Comparison of ENCODE assay signal across 17 cellular contexts in genomic region chr11:65392186-65392829, GRCh38. TPM values are rescaled to one million over a fixed set of nuclear protein-coding genes. Genes with fewer than 3 reads are reported as not detected.
DNase-seq lines count a peak whose midpoint lies in the region; ATAC-seq, FAIRE-seq and TF ChIP-seq lines count a peak whose summit lies in the region.
"Had no signal": no experiment of that assay in that cellular context is flagged by ENCODE, and none has a peak within 500 bp of the region (broad histone marks: within the 10 kb centered on the region; RNA-seq: fewer than 3 reads in every experiment).

No MANE protein-coding gene starts in this region.

- H3K27ac ChIP-seq in CD4-positive, alpha-beta T cell (ENCODE audit: low read depth, low read length): no peak overlapping the region
- H3K27ac ChIP-seq in K562 (ENCODE audit: extremely low read depth, low read depth, low read length): no peak overlapping the region
- H3K27ac ChIP-seq in gastrocnemius medialis: peak overlapping the region; percentile 38 to 100 (median 82)
- H3K27ac ChIP-seq: neural progenitor cell had no signal

- no peak overlapping the region for H3K4me3 Mint-ChIP-seq in activated T-cell treated with anti-CD3 and anti-CD28 coated beads, Interleukin-2, amount 50 U/mL, for 24 hours
- no peak overlapping the region for H3K4me3 Mint-ChIP-seq in activated T-cell treated with anti-CD3 and anti-CD28 coated beads, Interleukin-2, amount 50 U/mL, for 72 hours
- no peak overlapping the region for H3K4me3 Mint-ChIP-seq in CD4-positive, alpha-beta T cell
- H3K4me3 Mint-ChIP-seq in activated CD8-positive, alpha-beta memory T cell treated with anti-CD3 and anti-CD28 coated beads, Interleukin-2, amount 10 ng/mL, durations not matched to agents 7 days and 5 days: no peak overlapping the region
- H3K4me3 Mint-ChIP-seq: activated naive CD8-positive, alpha-beta T cell treated with anti-CD3 and anti-CD28 coated beads, Interleukin-2, amount 50 U/mL, for 24 hours; neural progenitor cell had no signal

- no peak for ATAC-seq in activated T-cell treated with anti-CD3 and anti-CD28 coated beads, Interleukin-2, amount 50 U/mL, for 72 hours (replicated peaks in 1 of 2)
- ATAC-seq in CD4-positive, alpha-beta T cell (ENCODE audit: poor library complexity): no peak
- ATAC-seq in K562 (no peak), gastrocnemius medialis (no peak)
- ATAC-seq in activated CD8-positive, alpha-beta memory T cell treated with anti-CD3 and anti-CD28 coated beads, Interleukin-2, amount 10 ng/mL, durations not matched to agents 7 days and 5 days: no peak
- ATAC-seq: activated naive CD8-positive, alpha-beta T cell treated with anti-CD3 and anti-CD28 coated beads, Interleukin-2, amount 50 U/mL, for 24 hours; mucosa of descending colon had no signal

- no peaks in the 10 kb centered on the region for H3K9me3 Mint-ChIP-seq in activated T-cell treated with anti-CD3 and anti-CD28 coated beads, Interleukin-2, amount 50 U/mL, for 24 hours
- no peaks in the 10 kb centered on the region for H3K9me3 Mint-ChIP-seq in activated T-cell treated with anti-CD3 and anti-CD28 coated beads, Interleukin-2, amount 50 U/mL, for 72 hours
- no peaks in the 10 kb centered on the region for H3K9me3 Mint-ChIP-seq in CD4-positive, alpha-beta T cell
- H3K9me3 Mint-ChIP-seq in activated CD8-positive, alpha-beta memory T cell treated with anti-CD3 and anti-CD28 coated beads, Interleukin-2, amount 10 ng/mL, durations not matched to agents 7 days and 5 days (ENCODE audit: low read depth): no peaks in the 10 kb centered on the region
- H3K9me3 Mint-ChIP-seq: activated naive CD8-positive, alpha-beta T cell treated with anti-CD3 and anti-CD28 coated beads, Interleukin-2, amount 50 U/mL, for 24 hours; neural progenitor cell had no signal

- no peak overlapping the region for H3K4me2 ChIP-seq in K562 (ENCODE audit: insufficient read depth, low read length)
- H3K4me2 ChIP-seq: neural progenitor cell had no signal

- H3K9ac ChIP-seq in K562 (ENCODE audit: insufficient read depth in 1 of 2, low read depth in 2 of 2, low read length in 2 of 2): peak overlapping the region in 1 of 2 experiments; percentile 81; a peak in 2 of 4 replicates
- H3K9ac ChIP-seq: neural progenitor cell had no signal

- CTCF ChIA-PET in CD4-positive, alpha-beta T cell (lab: Charles Lee): interaction anchor here (1.4 kb wide), 1 partner anchor 202 kb away, joined by 3 read pairs; no protein-coding TSS in a partner anchor
- CTCF ChIA-PET in K562 (lab: Yijun Ruan, JAX; ENCODE audit: low intra/inter-chr PET ratio): no interaction called here
- CTCF ChIA-PET in activated CD8-positive, alpha-beta memory T cell treated with anti-CD3 and anti-CD28 coated beads, Interleukin-2, amount 10 ng/mL, durations not matched to agents 7 days and 5 days (lab: Charles Lee): interaction anchor here (1.2 kb wide), 1 partner anchor 187 kb away, joined by 3 read pairs; no protein-coding TSS in a partner anchor

- no peaks in the 10 kb centered on the region for H3K27me3 Mint-ChIP-seq in activated T-cell treated with anti-CD3 and anti-CD28 coated beads, Interleukin-2, amount 50 U/mL, for 24 hours
- H3K27me3 Mint-ChIP-seq in activated T-cell treated with anti-CD3 and anti-CD28 coated beads, Interleukin-2, amount 50 U/mL, for 72 hours (ENCODE audit: low read depth): no peaks in the 10 kb centered on the region
- H3K27me3 Mint-ChIP-seq in CD4-positive, alpha-beta T cell: no peaks in the 10 kb centered on the region
- no peaks in the 10 kb centered on the region for H3K27me3 Mint-ChIP-seq in activated CD8-positive, alpha-beta memory T cell treated with anti-CD3 and anti-CD28 coated beads, Interleukin-2, amount 10 ng/mL, durations not matched to agents 7 days and 5 days
- H3K27me3 Mint-ChIP-seq: activated naive CD8-positive, alpha-beta T cell treated with anti-CD3 and anti-CD28 coated beads, Interleukin-2, amount 50 U/mL, for 24 hours had no signal

- in situ Hi-C loops in K562 (cut with MboI): no loop called here
- in situ Hi-C loops in gastrocnemius medialis (cut with MboI; ENCODE audit: low sequenced_read_pairs in 4 of 4): no loop called here

- H3K9me1 ChIP-seq in K562 (ENCODE audit: control insufficient read depth, insufficient read depth, low read length): no peaks in the 10 kb centered on the region

- TF ChIP-seq EP300 in K562 (IDR thresholded peaks at IDR 0.05; ENCODE audit: low read length): no peak

- H3K4me1 Mint-ChIP-seq in activated T-cell treated with anti-CD3 and anti-CD28 coated beads, Interleukin-2, amount 50 U/mL, for 24 hours (ENCODE audit: low read depth): peaks cover 39% of the 10 kb centered on the region
- H3K4me1 Mint-ChIP-seq in activated T-cell treated with anti-CD3 and anti-CD28 coated beads, Interleukin-2, amount 50 U/mL, for 72 hours (ENCODE audit: low read depth): peaks cover 26% of the 10 kb centered on the region
- peaks cover 27% of the 10 kb centered on the region for H3K4me1 Mint-ChIP-seq in CD4-positive, alpha-beta T cell (ENCODE audit: low read depth)
- peaks cover 30% of the 10 kb centered on the region for H3K4me1 Mint-ChIP-seq in activated CD8-positive, alpha-beta memory T cell treated with anti-CD3 and anti-CD28 coated beads, Interleukin-2, amount 10 ng/mL, durations not matched to agents 7 days and 5 days

- peak overlapping the region; percentile 23 for H3K27ac Mint-ChIP-seq in activated T-cell treated with anti-CD3 and anti-CD28 coated beads, Interleukin-2, amount 50 U/mL, for 24 hours
- H3K27ac Mint-ChIP-seq in activated T-cell treated with anti-CD3 and anti-CD28 coated beads, Interleukin-2, amount 50 U/mL, for 72 hours: no peak overlapping the region
- H3K27ac Mint-ChIP-seq in CD4-positive, alpha-beta T cell: peak overlapping the region; percentile 24
- H3K27ac Mint-ChIP-seq in activated CD8-positive, alpha-beta memory T cell treated with anti-CD3 and anti-CD28 coated beads, Interleukin-2, amount 10 ng/mL, durations not matched to agents 7 days and 5 days: no peak overlapping the region
- H3K27ac Mint-ChIP-seq: activated naive CD8-positive, alpha-beta T cell treated with anti-CD3 and anti-CD28 coated beads, Interleukin-2, amount 50 U/mL, for 24 hours; neural progenitor cell had no signal

- TF ChIP-seq POLR2A in K562 (conservative IDR thresholded peaks at IDR 0.05): no peak
- TF ChIP-seq POLR2A in gastrocnemius medialis (IDR thresholded peaks at IDR 0.05): no peak
- TF ChIP-seq POLR2A in lower leg skin (IDR thresholded peaks at IDR 0.05): no peak

- H3K36me3 ChIP-seq in K562 (ENCODE audit: control insufficient read depth, insufficient read depth, low read length) (peaks cover 81% of the 10 kb centered on the region; the same call in 2 of the 3 replicates), gastrocnemius medialis (peaks cover 0 to 31% of the 10 kb centered on the region in 2 donors)
- H3K36me3 ChIP-seq: neural progenitor cell had no signal

- H3K4me3 ChIP-seq in K562 (no peak overlapping the region), gastrocnemius medialis (no peak overlapping the region), lower leg skin (ENCODE audit: low read depth, poor library complexity, severe bottlenecking) (no peak overlapping the region)
- H3K4me3 ChIP-seq: mucosa of descending colon, neural progenitor cell had no signal

- H3K9me3 ChIP-seq in CD4-positive, alpha-beta T cell (ENCODE audit: control insufficient read depth, low read length): no peaks in the 10 kb centered on the region
- no peaks in the 10 kb centered on the region for H3K9me3 ChIP-seq in K562 (replicated peaks; ENCODE audit: control insufficient read depth, insufficient read depth, low read depth, low read length)
- no peaks in the 10 kb centered on the region for H3K9me3 ChIP-seq in gastrocnemius medialis
- H3K9me3 ChIP-seq: mucosa of descending colon had no signal

- TF ChIP-seq CTCF in CD4-positive, alpha-beta T cell (IDR thresholded peaks at IDR 0.05): no peak
- TF ChIP-seq CTCF in K562 (IDR thresholded peaks at IDR 0.05 in 2 of 3, conservative IDR thresholded peaks at IDR 0.05 in 1 of 3; ENCODE audit: insufficient read depth in 2 of 3, low read depth in 1 of 3, low read length in 3 of 3) (no peak), gastrocnemius medialis (IDR thresholded peaks at IDR 0.05 in 4 of 5, conservative IDR thresholded peaks at IDR 0.05 in 1 of 5) (no peak), lower leg skin (IDR thresholded peaks at IDR 0.05) (no peak)

- peaks cover 9% of the 10 kb centered on the region for H4K20me1 ChIP-seq in K562 (replicated peaks; ENCODE audit: control insufficient read depth, insufficient read depth, low read length)

- FAIRE-seq in K562 (lab: Jason Lieb, UNC): no peak
- FAIRE-seq: frontal cortex had no signal

- POLR2A ChIA-PET in CD4-positive, alpha-beta T cell (lab: Charles Lee): no interaction called here
- POLR2A ChIA-PET in K562 (lab: Yijun Ruan, JAX): interaction anchor here (0.6 to 16.2 kb wide), 5 partner anchors 11 to 218 kb away, joined by 3 to 250 read pairs (median 4); partner anchors contain the start of genes MALAT1 and NEAT1

- no peak for TF ChIP-seq RAD21 in K562 (CRISPR knock-in tag; conservative IDR thresholded peaks at IDR 0.05 in 1 of 2, IDR thresholded peaks at IDR 0.05 in 1 of 2)

- no TSS peak for BruUV-seq in K562 (replicated peaks; lab: Mats Ljungman, UMichigan)

- peaks cover 81% of the 10 kb centered on the region for H3K36me3 Mint-ChIP-seq in activated T-cell treated with anti-CD3 and anti-CD28 coated beads, Interleukin-2, amount 50 U/mL, for 24 hours (ENCODE audit: low read depth)
- H3K36me3 Mint-ChIP-seq in activated T-cell treated with anti-CD3 and anti-CD28 coated beads, Interleukin-2, amount 50 U/mL, for 72 hours (ENCODE audit: insufficient read depth in 2 of 2): peaks cover 2 to 4% of the 10 kb centered on the region in 2 donors
- H3K36me3 Mint-ChIP-seq in CD4-positive, alpha-beta T cell (ENCODE audit: low read depth): peaks cover 36% of the 10 kb centered on the region
- H3K36me3 Mint-ChIP-seq in activated CD8-positive, alpha-beta memory T cell treated with anti-CD3 and anti-CD28 coated beads, Interleukin-2, amount 10 ng/mL, durations not matched to agents 7 days and 5 days: peaks cover 9% of the 10 kb centered on the region

- no peak overlapping the region for H2AFZ ChIP-seq in K562 (ENCODE audit: low read depth, low read length)
- H2AFZ ChIP-seq: neural progenitor cell had no signal

- H3K4me1 ChIP-seq in K562 (replicated peaks in 1 of 2; ENCODE audit: control insufficient read depth in 2 of 2, insufficient read depth in 2 of 2, low read length in 2 of 2) (peaks cover 10 to 51% of the 10 kb centered on the region in 2 experiments; a peak in 4 of 5 replicates), gastrocnemius medialis (peaks cover 25 to 28% of the 10 kb centered on the region in 2 donors)

- intact Hi-C loops in CD4-positive, alpha-beta T cell (cut with DNase I, micrococcal nuclease): no loop called here
- intact Hi-C loops in K562 (cut with micrococcal nuclease): no loop called here
- intact Hi-C loops in gastrocnemius medialis (cut with DNase I; ENCODE audit: low total_unique reads): no loop called here
- intact Hi-C loops in lower leg skin (cut with DNase I; ENCODE audit: low total_unique reads): no loop called here

- H3K27me3 ChIP-seq in CD4-positive, alpha-beta T cell (ENCODE audit: control insufficient read depth, insufficient read depth, low read length): no peaks in the 10 kb centered on the region
- H3K27me3 ChIP-seq in K562 (ENCODE audit: control insufficient read depth in 2 of 2, insufficient read depth in 2 of 2, low read length in 2 of 2): no peaks in the 10 kb centered on the region
- no peaks in the 10 kb centered on the region for H3K27me3 ChIP-seq in gastrocnemius medialis
- H3K27me3 ChIP-seq: neural progenitor cell had no signal

- WGBS in K562 (ENCODE audit: insufficient coverage, low coverage, missing lambda C conversion rate): 75% methylated on average over 12 of the region's 13 CpGs
- 83 to 91% methylated on average over 13 of the region's 13 CpGs for WGBS in lower leg skin, 2 donors

- no peak for DNase-seq in activated T-cell treated with anti-CD3 and anti-CD28 coated beads, Interleukin-2, amount 50 U/mL, for 24 hours
- no peak for DNase-seq in activated T-cell treated with anti-CD3 and anti-CD28 coated beads, Interleukin-2, amount 50 U/mL, for 72 hours
- no peak for DNase-seq in CD4-positive, alpha-beta T cell
- DNase-seq in K562 (ENCODE audit: extremely low read depth in 1 of 4, low spot score in 3 of 4) (no peak), gastrocnemius medialis (no peak), lower leg skin (ENCODE audit: low spot score in 2 of 2) (no peak), NCI-H82 treated with DMSO at 0.1 percent for 48 hours (lab: John Stamatoyannopoulos, UW; ENCODE audit: unreplicated experiment) (no peak)
- DNase-seq in activated CD8-positive, alpha-beta memory T cell treated with anti-CD3 and anti-CD28 coated beads, Interleukin-2, amount 10 ng/mL, durations not matched to agents 7 days and 5 days: no peak
- DNase-seq: activated naive CD8-positive, alpha-beta T cell treated with anti-CD3 and anti-CD28 coated beads, Interleukin-2, amount 50 U/mL, for 24 hours; activated T-cell treated with anti-CD3 and anti-CD28 coated beads, Interleukin-2, amount 50 U/mL, for 1 hour; dermis blood vessel endothelial cell; erythroblast; NCI-H187 treated with DMSO at 0.1 percent for 48 hours; NCI-H345 had no signal

- H3K79me2 ChIP-seq in K562 (ENCODE audit: control insufficient read depth, insufficient read depth, low read length): peaks cover 28% of the 10 kb centered on the region

RNA-seq across cellular contexts. Expression of gene FRMD8, which starts 5.9 kb away (rescaled TPM):
- 10 to 100 TPM; 43.5 to 47.2 TPM for total RNA-seq in activated T-cell treated with anti-CD3 and anti-CD28 coated beads, Interleukin-2, amount 50 U/mL, for 72 hours
- 10 to 100 TPM; 19.4 to 25.3 TPM for total RNA-seq in CD4-positive, alpha-beta T cell
- total RNA-seq in K562 (2011; cell fraction: chromatin; rRNA removed; ENCODE audit: low replicate concordance): 28.5 and 83.6 TPM in 2 replicates
- total RNA-seq in K562 (2011; cell fraction: nucleolus; rRNA removed): 89.6 and 96.9 TPM in 2 replicates
- 32.8 and 36.5 TPM in 2 replicates for total RNA-seq in K562 (2011; cell fraction: nucleoplasm; rRNA removed)
- 34.6 and 46.5 TPM in 2 replicates for total RNA-seq in K562 (2014; rRNA removed)
- total RNA-seq in K562 (2014; rRNA removed; fragmentation: Illumina TruSeq; extraction: Trizol): 6.2 and 8.6 TPM in 2 replicates
- 15.0 and 15.8 TPM in 2 replicates for total RNA-seq in K562 (2015; rRNA removed; fragmentation: Illumina TruSeq; extraction: Trizol)
- 44.2 and 54.5 TPM in 2 replicates for total RNA-seq in K562 (2021)
- polyA plus RNA-seq in K562 (2011; rRNA removed): 16.0 and 19.9 TPM in 2 replicates
- 24.0 and 43.0 TPM in 2 replicates for polyA plus RNA-seq in K562 (2011; cell fraction: cytosol; rRNA removed)
- 25.1 and 46.6 TPM in 2 replicates for polyA plus RNA-seq in K562 (2011; cell fraction: nucleus; rRNA removed)
- polyA plus RNA-seq in K562 (2012): 21.4 and 22.5 TPM in 2 replicates
- polyA plus RNA-seq in K562 (2014; fragmentation: Illumina TruSeq; extraction: Trizol): 12.0 and 19.4 TPM in 2 replicates
- polyA plus RNA-seq in K562 (2014; fragmentation: Nextera tagmentation; extraction: Ambion mirVana): 1 to 10 TPM; 4.5 to 5.0 TPM
- 33.4 and 41.7 TPM in 2 replicates for polyA plus RNA-seq in K562 (2014; rRNA removed)
- polyA minus RNA-seq in K562 (2011; rRNA and poly(A)+ RNA removed): 8.4 and 13.5 TPM in 2 replicates
- polyA minus RNA-seq in K562 (2011; cell fraction: cytosol; rRNA and poly(A)+ RNA removed): 21.0 and 21.1 TPM in 2 replicates
- polyA minus RNA-seq in K562 (2011; cell fraction: nucleus; rRNA and poly(A)+ RNA removed): 28.1 and 34.6 TPM in 2 replicates
- 10 to 100 TPM; 11.5 to 51.7 (median 20.1) TPM for total RNA-seq in gastrocnemius medialis
- total RNA-seq in lower leg skin: 100 to 1,000 TPM in 2 of 4 donors, 10 to 100 TPM in 2; 81.8 to 135 (median 112) TPM
- total RNA-seq in activated CD8-positive, alpha-beta memory T cell treated with anti-CD3 and anti-CD28 coated beads, Interleukin-2, amount 10 ng/mL, durations not matched to agents 7 days and 5 days: 10 to 100 TPM; 52.0 to 56.7 TPM

RNA-seq across cellular contexts. Expression of gene SLC25A45, which starts 9.9 kb away (rescaled TPM):
- 10 to 100 TPM; 16.4 to 18.8 TPM for total RNA-seq in activated T-cell treated with anti-CD3 and anti-CD28 coated beads, Interleukin-2, amount 50 U/mL, for 72 hours
- total RNA-seq in CD4-positive, alpha-beta T cell: 10 to 100 TPM; 40.0 to 40.8 TPM
- 2.5 and 2.9 TPM in 2 replicates for total RNA-seq in K562 (2011; cell fraction: chromatin; rRNA removed; ENCODE audit: low replicate concordance)
- total RNA-seq in K562 (2011; cell fraction: nucleolus; rRNA removed): 2.7 and 3.6 TPM in 2 replicates
- total RNA-seq in K562 (2011; cell fraction: nucleoplasm; rRNA removed): 2.3 and 2.7 TPM in 2 replicates
- total RNA-seq in K562 (2014; rRNA removed): 0.82 and 2.3 TPM in 2 replicates
- total RNA-seq in K562 (2014; rRNA removed; fragmentation: Illumina TruSeq; extraction: Trizol): 0.55 and 0.57 TPM in 2 replicates
- 0.40 and 0.45 TPM in 2 replicates for total RNA-seq in K562 (2015; rRNA removed; fragmentation: Illumina TruSeq; extraction: Trizol)
- 0.92 and 2.2 TPM in 2 replicates for total RNA-seq in K562 (2021)
- polyA plus RNA-seq in K562 (2011; rRNA removed): 0.61 and 0.81 TPM in 2 replicates
- polyA plus RNA-seq in K562 (2011; cell fraction: cytosol; rRNA removed): 0.49 and 0.85 TPM in 2 replicates
- 1.2 and 3.9 TPM in 2 replicates for polyA plus RNA-seq in K562 (2011; cell fraction: nucleus; rRNA removed)
- polyA plus RNA-seq in K562 (2012): 1.3 and 1.4 TPM in 2 replicates
- polyA plus RNA-seq in K562 (2014; fragmentation: Illumina TruSeq; extraction: Trizol): 0.51 and 0.68 TPM in 2 replicates
- under 1 TPM; 0.15 to 0.34 TPM for polyA plus RNA-seq in K562 (2014; fragmentation: Nextera tagmentation; extraction: Ambion mirVana)
- polyA plus RNA-seq in K562 (2014; rRNA removed): 0.93 and 1.1 TPM in 2 replicates
- polyA minus RNA-seq in K562 (2011; rRNA and poly(A)+ RNA removed): 0.35 and 0.42 TPM in 2 replicates
- polyA minus RNA-seq in K562 (2011; cell fraction: cytosol; rRNA and poly(A)+ RNA removed): 0.76 and 0.91 TPM in 2 replicates
- 0.40 and 0.56 TPM in 2 replicates for polyA minus RNA-seq in K562 (2011; cell fraction: nucleus; rRNA and poly(A)+ RNA removed)
- total RNA-seq in gastrocnemius medialis: 10 to 100 TPM in 1 of 4 donors, 1 to 10 TPM in 3; 2.6 to 12.4 (median 5.6) TPM
- total RNA-seq in lower leg skin: 1 to 10 TPM; 1.8 to 8.0 (median 5.3) TPM
- 10 to 100 TPM; 19.4 to 25.1 TPM for total RNA-seq in activated CD8-positive, alpha-beta memory T cell treated with anti-CD3 and anti-CD28 coated beads, Interleukin-2, amount 10 ng/mL, durations not matched to agents 7 days and 5 days

RNA-seq across cellular contexts. Expression of gene NEAT1, which starts 30.3 kb away (rescaled TPM):
- total RNA-seq in activated T-cell treated with anti-CD3 and anti-CD28 coated beads, Interleukin-2, amount 50 U/mL, for 72 hours: 1,000 to 10,000 TPM in 1 of 2 donors, 100 to 1,000 TPM in 1; 678 to 1,151 TPM
- 100 to 1,000 TPM; 221 to 223 TPM for total RNA-seq in CD4-positive, alpha-beta T cell
- total RNA-seq in K562 (2011; cell fraction: chromatin; rRNA removed; ENCODE audit: low replicate concordance): 684 and 1,510 TPM in 2 replicates
- 291 and 321 TPM in 2 replicates for total RNA-seq in K562 (2011; cell fraction: nucleolus; rRNA removed)
- 737 and 1,283 TPM in 2 replicates for total RNA-seq in K562 (2011; cell fraction: nucleoplasm; rRNA removed)
- total RNA-seq in K562 (2014; rRNA removed): 15.2 and 20.1 TPM in 2 replicates
- total RNA-seq in K562 (2014; rRNA removed; fragmentation: Illumina TruSeq; extraction: Trizol): 62.8 and 76.9 TPM in 2 replicates
- total RNA-seq in K562 (2015; rRNA removed; fragmentation: Illumina TruSeq; extraction: Trizol): 26.3 and 31.5 TPM in 2 replicates
- 129 and 208 TPM in 2 replicates for total RNA-seq in K562 (2021)
- polyA plus RNA-seq in K562 (2011; rRNA removed): 56.2 and 171 TPM in 2 replicates
- polyA plus RNA-seq in K562 (2011; cell fraction: cytosol; rRNA removed): 45.5 and 49.2 TPM in 2 replicates
- polyA plus RNA-seq in K562 (2011; cell fraction: nucleus; rRNA removed): 234 and 651 TPM in 2 replicates
- polyA plus RNA-seq in K562 (2012): 312 and 328 TPM in 2 replicates
- 137 and 146 TPM in 2 replicates for polyA plus RNA-seq in K562 (2014; fragmentation: Illumina TruSeq; extraction: Trizol)
- 10 to 100 TPM; 22.8 to 30.1 TPM for polyA plus RNA-seq in K562 (2014; fragmentation: Nextera tagmentation; extraction: Ambion mirVana)
- polyA plus RNA-seq in K562 (2014; rRNA removed): 382 and 389 TPM in 2 replicates
- 92.6 and 137 TPM in 2 replicates for polyA minus RNA-seq in K562 (2011; rRNA and poly(A)+ RNA removed)
- 19.9 and 35.6 TPM in 2 replicates for polyA minus RNA-seq in K562 (2011; cell fraction: cytosol; rRNA and poly(A)+ RNA removed)
- 168 and 220 TPM in 2 replicates for polyA minus RNA-seq in K562 (2011; cell fraction: nucleus; rRNA and poly(A)+ RNA removed)
- 100 to 1,000 TPM in 1 of 4 donors, 10 to 100 TPM in 3; 24.1 to 472 (median 32.8) TPM for total RNA-seq in gastrocnemius medialis
- total RNA-seq in lower leg skin: 100 to 1,000 TPM; 147 to 645 (median 301) TPM
- 100 to 1,000 TPM; 525 to 618 TPM for total RNA-seq in activated CD8-positive, alpha-beta memory T cell treated with anti-CD3 and anti-CD28 coated beads, Interleukin-2, amount 10 ng/mL, durations not matched to agents 7 days and 5 days

RNA-seq across cellular contexts. Expression of gene TIGD3, which starts 37.8 kb away (rescaled TPM):
- 1 to 10 TPM; 1.3 to 1.8 TPM for total RNA-seq in activated T-cell treated with anti-CD3 and anti-CD28 coated beads, Interleukin-2, amount 50 U/mL, for 72 hours
- under 1 TPM; 0.73 to 0.85 TPM for total RNA-seq in CD4-positive, alpha-beta T cell
- total RNA-seq in K562 (2011; cell fraction: chromatin; rRNA removed; ENCODE audit: low replicate concordance): 0.79 and 1.5 TPM in 2 replicates
- 1.4 and 1.5 TPM in 2 replicates for total RNA-seq in K562 (2011; cell fraction: nucleolus; rRNA removed)
- 0.38 and 0.95 TPM in 2 replicates for total RNA-seq in K562 (2011; cell fraction: nucleoplasm; rRNA removed)
- total RNA-seq in K562 (2014; rRNA removed) (1.3 and 2.1 TPM in 2 replicates), K562 (2014; rRNA removed; fragmentation: Illumina TruSeq; extraction: Trizol) (0.29 and 0.44 TPM in 2 replicates), K562 (2015; rRNA removed; fragmentation: Illumina TruSeq; extraction: Trizol) (0.65 and 0.75 TPM in 2 replicates), K562 (2021) (0.81 and 1.3 TPM in 2 replicates), gastrocnemius medialis (under 1 TPM; 0.16 to 0.71 (median 0.48) TPM), lower leg skin (under 1 TPM in 3 of 4 donors, not detected in 1; 0.19 to 0.26 (median 0.20) TPM)
- polyA plus RNA-seq in K562 (2011; rRNA removed) (0.39 and 0.56 TPM in 2 replicates), K562 (2014; fragmentation: Illumina TruSeq; extraction: Trizol) (0.49 and 0.64 TPM in 2 replicates), K562 (2014; fragmentation: Nextera tagmentation; extraction: Ambion mirVana) (under 1 TPM; 0.06 to 0.08 TPM), K562 (2014; rRNA removed) (0.61 and 0.98 TPM in 2 replicates)
- polyA plus RNA-seq in K562 (2011; cell fraction: cytosol; rRNA removed): 0.53 and 1.1 TPM in 2 replicates
- 0.79 and 1.1 TPM in 2 replicates for polyA plus RNA-seq in K562 (2011; cell fraction: nucleus; rRNA removed)
- polyA plus RNA-seq in K562 (2012): 1.0 and 1.8 TPM in 2 replicates
- 0.12 and 0.25 TPM in 2 replicates for polyA minus RNA-seq in K562 (2011; rRNA and poly(A)+ RNA removed)
- polyA minus RNA-seq in K562 (2011; cell fraction: cytosol; rRNA and poly(A)+ RNA removed): 0.64 TPM in 1 of 2 replicates, not detected in the other
- 0.67 and 0.81 TPM in 2 replicates for polyA minus RNA-seq in K562 (2011; cell fraction: nucleus; rRNA and poly(A)+ RNA removed)
- 1 to 10 TPM; 1.1 TPM for total RNA-seq in activated CD8-positive, alpha-beta memory T cell treated with anti-CD3 and anti-CD28 coated beads, Interleukin-2, amount 10 ng/mL, durations not matched to agents 7 days and 5 days

RNA-seq across cellular contexts. Expression of gene DPF2, which starts 58.7 kb away (rescaled TPM):
- 100 to 1,000 TPM; 110 to 139 TPM for total RNA-seq in activated T-cell treated with anti-CD3 and anti-CD28 coated beads, Interleukin-2, amount 50 U/mL, for 72 hours
- total RNA-seq in CD4-positive, alpha-beta T cell: 10 to 100 TPM; 50.3 to 60.1 TPM
- total RNA-seq in K562 (2011; cell fraction: chromatin; rRNA removed; ENCODE audit: low replicate concordance): 75.3 and 142 TPM in 2 replicates
- total RNA-seq in K562 (2011; cell fraction: nucleolus; rRNA removed): 65.5 and 74.9 TPM in 2 replicates
- total RNA-seq in K562 (2011; cell fraction: nucleoplasm; rRNA removed): 76.9 and 80.5 TPM in 2 replicates
- total RNA-seq in K562 (2014; rRNA removed) (34.4 and 44.0 TPM in 2 replicates), K562 (2014; rRNA removed; fragmentation: Illumina TruSeq; extraction: Trizol) (28.1 and 29.3 TPM in 2 replicates), K562 (2015; rRNA removed; fragmentation: Illumina TruSeq; extraction: Trizol) (41.0 and 41.1 TPM in 2 replicates), K562 (2021) (74.6 and 76.3 TPM in 2 replicates), gastrocnemius medialis (10 to 100 TPM; 22.4 to 46.4 (median 36.1) TPM), lower leg skin (10 to 100 TPM; 20.6 to 36.4 (median 26.1) TPM)
- polyA plus RNA-seq in K562 (2011; rRNA removed) (29.7 and 40.3 TPM in 2 replicates), K562 (2014; fragmentation: Illumina TruSeq; extraction: Trizol) (65.0 and 81.7 TPM in 2 replicates), K562 (2014; fragmentation: Nextera tagmentation; extraction: Ambion mirVana) (10 to 100 TPM; 15.6 to 33.2 TPM), K562 (2014; rRNA removed) (33.2 and 35.6 TPM in 2 replicates)
- 44.3 and 45.4 TPM in 2 replicates for polyA plus RNA-seq in K562 (2011; cell fraction: cytosol; rRNA removed)
- 64.8 and 70.4 TPM in 2 replicates for polyA plus RNA-seq in K562 (2011; cell fraction: nucleus; rRNA removed)
- polyA plus RNA-seq in K562 (2012): 54.9 and 55.8 TPM in 2 replicates
- 31.7 and 32.1 TPM in 2 replicates for polyA minus RNA-seq in K562 (2011; rRNA and poly(A)+ RNA removed)
- 25.4 and 35.7 TPM in 2 replicates for polyA minus RNA-seq in K562 (2011; cell fraction: cytosol; rRNA and poly(A)+ RNA removed)
- polyA minus RNA-seq in K562 (2011; cell fraction: nucleus; rRNA and poly(A)+ RNA removed): 21.1 and 35.7 TPM in 2 replicates
- total RNA-seq in activated CD8-positive, alpha-beta memory T cell treated with anti-CD3 and anti-CD28 coated beads, Interleukin-2, amount 10 ng/mL, durations not matched to agents 7 days and 5 days: 10 to 100 TPM; 81.4 to 87.2 TPM

Comparison
In these comparisons a context has a peak if more than half of its experiments do, and no peak if none do; other contexts are left out.
1. H3K27ac Mint-ChIP-seq: peak in activated T-cell treated with anti-CD3 and anti-CD28 coated beads, Interleukin-2, amount 50 U/mL, for 24 hours (single experiment) and CD4-positive, alpha-beta T cell (single experiment); none in activated T-cell treated with anti-CD3 and anti-CD28 coated beads, Interleukin-2, amount 50 U/mL, for 72 hours (single experiment) and activated CD8-positive, alpha-beta memory T cell treated with anti-CD3 and anti-CD28 coated beads, Interleukin-2, amount 10 ng/mL, durations not matched to agents 7 days and 5 days (single experiment).
2. H3K27ac ChIP-seq: peak in gastrocnemius medialis (4 of 4); none in CD4-positive, alpha-beta T cell (single experiment) and K562 (single experiment).